In the genomic region with DNA sequence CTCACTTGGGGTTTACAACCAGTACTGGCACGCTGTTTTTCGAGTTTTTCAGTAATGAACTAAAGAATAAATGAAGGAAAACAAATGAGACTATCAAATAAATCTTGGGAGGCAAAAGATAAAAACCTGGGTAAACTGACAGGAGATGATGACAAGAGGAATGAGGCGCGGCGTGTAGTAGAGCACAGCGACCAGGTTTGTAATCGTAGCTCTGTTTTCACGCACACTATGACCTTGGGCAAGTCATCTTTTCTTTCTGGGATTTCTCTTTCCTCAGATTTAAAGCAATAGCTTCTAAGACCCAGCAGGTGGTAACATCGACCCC, we compare ENCODE assay signal across 8 cellular contexts. TPM values are rescaled to one million over a fixed set of nuclear protein-coding genes. Genes with fewer than 3 reads are reported as not detected.
DNase-seq lines count a peak whose midpoint lies in the region; ATAC-seq and TF ChIP-seq lines count a peak whose summit lies in the region.

No MANE protein-coding gene starts in this region.

- ATAC-seq in HG02678 (IDR thresholded peaks at IDR 0.05; ENCODE audit: unreplicated experiment) (no peak), HG03108 (IDR thresholded peaks at IDR 0.05; ENCODE audit: unreplicated experiment) (no peak)

- H3K4me1 ChIP-seq in ES-I3 (ENCODE audit: insufficient read depth, low read length): no peaks in the 10 kb centered on the region

- peak overlapping the region; percentile 91 for H3K4me3 ChIP-seq in SK-N-MC
- peak overlapping the region; percentile 99 for H3K4me3 ChIP-seq in fibroblast of mammary gland (ENCODE audit: control insufficient read depth, low read depth, low read length)

- H3K36me3 Mint-ChIP-seq in progenitor cell of endocrine pancreas (ENCODE audit: insufficient read depth): no peaks in the 10 kb centered on the region

- peak overlapping the region; percentile 99 for H3K27ac Mint-ChIP-seq in progenitor cell of endocrine pancreas

- peak overlapping the region; percentile 72; the same call in 1 of the 2 replicates for H3K27ac ChIP-seq in SK-N-MC

- H3K4me3 Mint-ChIP-seq in progenitor cell of endocrine pancreas (ENCODE audit: low read depth): peak overlapping the region; percentile 99

- H3K9me3 Mint-ChIP-seq in progenitor cell of endocrine pancreas (ENCODE audit: low read depth): no peaks in the 10 kb centered on the region

- TF ChIP-seq CTCF in fibroblast of mammary gland (conservative IDR thresholded peaks at IDR 0.05; ENCODE audit: control insufficient read depth, insufficient read depth, low read depth, low read length) (no peak), progenitor cell of endocrine pancreas (IDR thresholded peaks at IDR 0.05; ENCODE audit: unreplicated experiment) (no peak)

- H3K27me3 Mint-ChIP-seq in progenitor cell of endocrine pancreas: no peaks in the 10 kb centered on the region

- H3K36me3 ChIP-seq in ES-I3 (ENCODE audit: insufficient read depth, low read length) (peaks cover 3% of the 10 kb centered on the region; the same call in 1 of the 2 replicates), SK-N-MC (ENCODE audit: insufficient read depth, low read length) (peaks cover 9% of the 10 kb centered on the region; the same call in 1 of the 2 replicates)

- H3K4me1 Mint-ChIP-seq in progenitor cell of endocrine pancreas (ENCODE audit: low read depth): peaks cover 8% of the 10 kb centered on the region

- H3K9me3 ChIP-seq in ES-I3 (ENCODE audit: control insufficient read depth, insufficient read depth, low read length) (no peaks in the 10 kb centered on the region), SK-N-MC (ENCODE audit: low read depth, low read length) (no peaks in the 10 kb centered on the region)

- no peak for DNase-seq in SK-N-MC (ENCODE audit: low read depth, low spot score)
- no peak for DNase-seq in fibroblast of mammary gland (ENCODE audit: low read depth)
- no peak for DNase-seq in progenitor cell of endocrine pancreas (ENCODE audit: low spot score, unreplicated experiment)
- no peak for DNase-seq in NCI-H146 (lab: John Stamatoyannopoulos, UW)
- DNase-seq in inferior parietal cortex (ENCODE audit: extremely low spot score): no peak

- peak overlapping the region; percentile 76 for H3K9ac ChIP-seq in ES-I3 (ENCODE audit: low read depth, low read length)
- H3K9ac ChIP-seq in SK-N-MC (ENCODE audit: insufficient read length): peak overlapping the region; percentile 95

RNA-seq across cellular contexts. Expression of a gene that starts 0.4 kb away (rescaled TPM):
- total RNA-seq in progenitor cell of endocrine pancreas: 38.7 and 39.5 TPM in 2 replicates

RNA-seq across cellular contexts. Expression of a gene that starts 18.8 kb away (rescaled TPM):
- 16.3 and 16.5 TPM in 2 replicates for total RNA-seq in progenitor cell of endocrine pancreas
